Comparison of ENCODE assay signal across 8 cellular contexts in the genomic region with DNA sequence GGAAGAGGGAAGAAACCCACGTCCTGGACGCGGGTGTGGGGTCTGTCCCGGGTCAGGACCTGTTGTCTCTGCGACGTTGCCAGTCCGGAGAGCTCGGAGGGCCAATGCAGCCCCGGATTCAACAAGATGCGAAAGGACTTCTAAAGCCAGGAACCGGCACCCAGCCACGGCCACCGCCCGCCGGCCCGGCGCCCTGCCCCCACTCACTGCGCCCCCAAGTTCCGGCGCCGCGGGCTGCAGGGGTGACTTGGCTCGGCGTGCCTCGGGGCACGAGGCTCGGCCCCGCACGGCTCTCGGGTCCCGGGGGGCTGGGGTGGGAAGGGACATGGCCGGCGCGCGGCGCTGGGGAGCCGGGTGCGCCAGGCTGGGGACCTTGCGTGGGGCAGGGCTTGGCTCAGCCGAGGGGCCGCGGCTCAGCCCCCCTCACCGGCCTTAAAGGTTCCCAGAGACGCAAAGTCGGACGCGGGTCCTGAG. TPM values are rescaled to one million over a fixed set of nuclear protein-coding genes. Genes with fewer than 3 reads are reported as not detected.
DNase-seq lines count a peak whose midpoint lies in the region; ATAC-seq and TF ChIP-seq lines count a peak whose summit lies in the region.

No MANE protein-coding gene starts in this region.

- H3K4me1 ChIP-seq in lung (ENCODE audit: control insufficient read depth in 2 of 2, insufficient read depth in 2 of 2, low read length in 2 of 2) (peaks cover 0 to 6% of the 10 kb centered on the region in 2 donors), urinary bladder (ENCODE audit: insufficient read depth) (no peaks in the 10 kb centered on the region)

- POLR2A ChIA-PET in MCF 10A (lab: Yijun Ruan, JAX) = interaction anchor here (0.6 to 2.7 kb wide), 5 partner anchors 11 to 51 kb away, joined by 3 to 16 read pairs (median 7); a partner anchor contains a TSS

- intact Hi-C loops in MCF 10A (cut with micrococcal nuclease) = loop anchor here (1.0 to 5.0 kb wide), 4 partner anchors 13 to 309 kb away; a partner anchor contains a TSS

- no peaks in the 10 kb centered on the region for H3K27me3 ChIP-seq in lung (ENCODE audit: control insufficient read depth, insufficient read depth)

- no TSS peak for BruUV-seq in MCF 10A (replicated peaks; lab: Mats Ljungman, UMichigan)

- H3K9me3 ChIP-seq in lung (ENCODE audit: control insufficient read depth in 2 of 2, insufficient read depth in 1 of 2, low read length in 1 of 2) = peaks cover 0 to 4% of the 10 kb centered on the region in 2 donors

- TF ChIP-seq CTCF in MCF 10A (IDR thresholded peaks at IDR 0.05; ENCODE audit: unreplicated experiment) = no peak
- no peak for TF ChIP-seq CTCF in lung (IDR thresholded peaks at IDR 0.05; ENCODE audit: control extremely low read depth, extremely low read depth)

- 0 to 1% methylated on average over 46 to 47 of the region's 47 CpGs for WGBS in lung, 2 donors
- under 1% methylated on average over 47 of the region's 47 CpGs for WGBS in urinary bladder

- H3K27ac Mint-ChIP-seq in stimulated activated naive CD8-positive, alpha-beta T cell treated with anti-CD3 and anti-CD28 coated beads, Interleukin-15, Interleukin-2, amounts not matched to agents 100 ng/mL and 50 ng/mL, for 24 hours = no peak overlapping the region
- peak overlapping the region; percentile 93 for H3K27ac Mint-ChIP-seq in MCF 10A (ENCODE audit: low read depth, unreplicated experiment)

- H3K36me3 ChIP-seq in lung (ENCODE audit: control insufficient read depth in 2 of 2, insufficient read depth in 2 of 2, low read length in 2 of 2) (no peaks in the 10 kb centered on the region), urinary bladder (ENCODE audit: insufficient read depth) (peaks cover 2% of the 10 kb centered on the region)

- H3K27me3 Mint-ChIP-seq in stimulated activated naive CD8-positive, alpha-beta T cell treated with anti-CD3 and anti-CD28 coated beads, Interleukin-15, Interleukin-2, amounts not matched to agents 100 ng/mL and 50 ng/mL, for 24 hours = peaks cover 26% of the 10 kb centered on the region
- H3K27me3 Mint-ChIP-seq in MCF 10A (ENCODE audit: insufficient read depth, unreplicated experiment) = no peaks in the 10 kb centered on the region

- ATAC-seq in stimulated activated naive CD8-positive, alpha-beta T cell treated with anti-CD3 and anti-CD28 coated beads, Interleukin-15, Interleukin-2, amounts not matched to agents 100 U/mL and 50 U/mL, for 24 hours = no peak
- ATAC-seq in lung (ENCODE audit: insufficient read depth, low FRiP score) (no peak), HG03135 (IDR thresholded peaks at IDR 0.05; ENCODE audit: unreplicated experiment) (no peak), GM18909 (IDR thresholded peaks at IDR 0.05; ENCODE audit: poor library complexity, unreplicated experiment) (no peak)

- peak overlapping the region; percentile 59 for H3K4me3 Mint-ChIP-seq in stimulated activated naive CD8-positive, alpha-beta T cell treated with anti-CD3 and anti-CD28 coated beads, Interleukin-15, Interleukin-2, amounts not matched to agents 100 ng/mL and 50 ng/mL, for 24 hours
- H3K4me3 Mint-ChIP-seq in MCF 10A (ENCODE audit: unreplicated experiment) = peak overlapping the region; percentile 91

- CTCF ChIA-PET in MCF 10A (lab: Yijun Ruan, JAX) = interaction anchor here (0.5 to 4.7 kb wide), 3 partner anchors 13 to 268 kb away, joined by 5 to 29 read pairs (median 5); no protein-coding TSS in a partner anchor

- no peaks in the 10 kb centered on the region for H3K36me3 Mint-ChIP-seq in stimulated activated naive CD8-positive, alpha-beta T cell treated with anti-CD3 and anti-CD28 coated beads, Interleukin-15, Interleukin-2, amounts not matched to agents 100 ng/mL and 50 ng/mL, for 24 hours (ENCODE audit: low read depth)
- peaks cover 31% of the 10 kb centered on the region for H3K36me3 Mint-ChIP-seq in MCF 10A (ENCODE audit: insufficient read depth, unreplicated experiment)

- no peaks in the 10 kb centered on the region for H3K9me3 Mint-ChIP-seq in stimulated activated naive CD8-positive, alpha-beta T cell treated with anti-CD3 and anti-CD28 coated beads, Interleukin-15, Interleukin-2, amounts not matched to agents 100 ng/mL and 50 ng/mL, for 24 hours
- no peaks in the 10 kb centered on the region for H3K9me3 Mint-ChIP-seq in MCF 10A (ENCODE audit: unreplicated experiment)

- H3K4me3 ChIP-seq in lung (peak overlapping the region; percentile 68), urinary bladder (ENCODE audit: low read depth, low read length) (peak overlapping the region; percentile 77)

- no peak for DNase-seq in stimulated activated naive CD8-positive, alpha-beta T cell treated with anti-CD3 and anti-CD28 coated beads, Interleukin-15, Interleukin-2, amounts not matched to agents 100 U/mL and 50 U/mL, for 24 hours
- DNase-seq in MCF 10A (ENCODE audit: unreplicated experiment) = no peak
- no peak for DNase-seq in lung (ENCODE audit: low spot score)
- no peak for DNase-seq in NCI-H2227 treated with DMSO at 0.1 percent for 48 hours (lab: John Stamatoyannopoulos, UW)

- peaks cover 7% of the 10 kb centered on the region for H3K4me1 Mint-ChIP-seq in stimulated activated naive CD8-positive, alpha-beta T cell treated with anti-CD3 and anti-CD28 coated beads, Interleukin-15, Interleukin-2, amounts not matched to agents 100 ng/mL and 50 ng/mL, for 24 hours (ENCODE audit: low read depth)
- peaks cover 14% of the 10 kb centered on the region for H3K4me1 Mint-ChIP-seq in MCF 10A (ENCODE audit: insufficient read depth, unreplicated experiment)

- peak overlapping the region in 1 of 2 donors; percentile 48 for H3K27ac ChIP-seq in lung (ENCODE audit: low read depth in 1 of 2, low read length in 1 of 2)
- peak overlapping the region; percentile 38 for H3K27ac ChIP-seq in urinary bladder (ENCODE audit: low read depth)

RNA-seq across cellular contexts. Expression of a gene that starts 51.8 kb away (rescaled TPM):
- total RNA-seq in MCF 10A (2022) = 23.6 and 28.7 TPM in 2 replicates
- 10 to 100 TPM; 43.1 to 59.8 TPM for total RNA-seq in lung
- polyA plus RNA-seq in lung = 10 to 100 TPM; 21.5 to 22.6 TPM
- 32.6 TPM for total RNA-seq in urinary bladder
- polyA plus RNA-seq in urinary bladder = 26.6 TPM

RNA-seq across cellular contexts. Expression of a gene that starts 53.9 kb away (rescaled TPM):
- 8.1 and 12.7 TPM in 2 replicates for total RNA-seq in MCF 10A (2022)
- 10 to 100 TPM; 10.0 to 29.3 TPM for total RNA-seq in lung
- polyA plus RNA-seq in lung = 1 to 10 TPM; 3.7 to 4.6 TPM
- 53.5 TPM for total RNA-seq in urinary bladder
- polyA plus RNA-seq in urinary bladder = 2.7 TPM
